Comparison of ENCODE assay signal across 9 cellular contexts in the genomic region with DNA sequence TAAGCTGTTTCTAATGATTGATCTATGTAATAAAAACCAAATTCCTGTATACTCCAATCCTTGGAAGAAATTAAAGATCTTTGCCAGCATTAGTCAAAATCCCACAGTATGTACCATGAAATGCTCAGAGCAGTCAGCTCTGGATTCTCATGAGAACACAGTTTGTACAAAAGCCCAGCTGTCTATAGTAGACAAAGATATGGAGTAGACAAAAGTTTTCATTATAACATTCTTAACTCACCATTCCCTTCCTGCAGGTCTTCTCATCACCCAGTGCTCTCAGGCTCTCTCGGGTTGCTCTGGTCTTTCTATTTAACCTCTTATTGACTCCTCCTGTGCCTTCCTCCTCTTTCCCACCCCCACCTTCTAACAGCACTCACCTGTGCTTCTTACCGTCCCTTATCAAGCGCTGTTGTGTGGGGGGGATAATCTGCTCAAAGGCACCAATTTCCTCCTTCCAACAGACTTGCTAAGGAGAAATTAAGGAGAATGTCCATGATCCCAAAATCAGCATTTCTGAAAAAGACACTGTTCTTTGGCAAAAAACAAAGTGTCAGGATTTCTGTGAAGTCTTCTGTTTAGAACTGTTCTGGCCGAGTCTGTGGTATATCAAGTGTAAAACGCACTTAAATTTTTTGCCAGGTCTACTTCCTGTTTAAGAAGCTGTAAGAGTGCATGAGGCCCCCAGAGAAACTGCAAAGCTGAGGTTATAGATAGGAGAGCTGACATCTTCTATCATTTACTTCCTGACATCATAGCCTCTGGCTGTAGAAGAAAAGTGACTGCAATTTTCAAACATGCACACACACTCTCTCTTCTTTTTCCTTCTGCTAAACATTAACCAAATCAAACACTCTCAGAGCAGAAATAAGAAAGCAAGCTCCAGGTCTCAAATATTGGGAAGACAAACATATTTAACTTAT.
DNase-seq lines count a peak whose midpoint lies in the region; ATAC-seq lines count a peak whose summit lies in the region.
"Had no signal": no experiment of that assay in that cellular context is flagged by ENCODE, and none has a peak within 500 bp of the region (broad histone marks: within the 10 kb centered on the region; RNA-seq: fewer than 3 reads in every experiment).

No MANE protein-coding gene starts in this region.

- peaks cover 6 to 9% of the 10 kb centered on the region in 2 donors for H3K36me3 Mint-ChIP-seq in activated naive CD4-positive, alpha-beta T cell treated with anti-CD3 and anti-CD28 coated beads, Interleukin-2, amount 50 U/mL, for 72 hours
- H3K36me3 Mint-ChIP-seq in activated CD8-positive, alpha-beta T cell treated with anti-CD3 and anti-CD28 coated beads, Interleukin-2, amount 10 ng/mL, durations not matched to agents 7 days and 5 days (ENCODE audit: low read depth), result no peaks in the 10 kb centered on the region

- ATAC-seq in activated naive CD4-positive, alpha-beta T cell treated with anti-CD3 and anti-CD28 coated beads, Interleukin-2, amount 50 U/mL, for 72 hours, result peak; percentile 32 to 53
- peak; percentile 85 for ATAC-seq in HG03025 (IDR thresholded peaks at IDR 0.05; ENCODE audit: low FRiP score, unreplicated experiment)
- peak; percentile 78 for ATAC-seq in activated CD8-positive, alpha-beta T cell treated with anti-CD3 and anti-CD28 coated beads, Interleukin-2, amount 10 ng/mL, durations not matched to agents 7 days and 5 days

- H3K27ac Mint-ChIP-seq in activated naive CD4-positive, alpha-beta T cell treated with anti-CD3 and anti-CD28 coated beads, Interleukin-2, amount 50 U/mL, for 72 hours, result peak overlapping the region; percentile 30 to 61
- peak overlapping the region; percentile 50 for H3K27ac Mint-ChIP-seq in activated CD8-positive, alpha-beta T cell treated with anti-CD3 and anti-CD28 coated beads, Interleukin-2, amount 10 ng/mL, durations not matched to agents 7 days and 5 days

- no peak for DNase-seq in activated naive CD4-positive, alpha-beta T cell treated with anti-CD3 and anti-CD28 coated beads, Interleukin-2, amount 50 U/mL, for 72 hours (ENCODE audit: low spot score in 2 of 2)
- no peak for DNase-seq in activated naive CD4-positive, alpha-beta T cell treated with anti-CD3 and anti-CD28 coated beads, Interleukin-2, amount 50 U/mL, for 16 hours
- DNase-seq in activated CD8-positive, alpha-beta T cell treated with anti-CD3 and anti-CD28 coated beads, Interleukin-2, amount 10 ng/mL, durations not matched to agents 7 days and 5 days, result peak; percentile 40
- no peak for DNase-seq in SHP77 treated with DMSO at 0.1 percent for 48 hours (lab: John Stamatoyannopoulos, UW)
- DNase-seq in NCI-H526 treated with DMSO at 0.1 percent for 48 hours (lab: John Stamatoyannopoulos, UW), result no peak
- no peak for DNase-seq in nucleus accumbens (lab: John Stamatoyannopoulos, UW)
- no peak for DNase-seq in putamen (ENCODE audit: low spot score)
- DNase-seq: NCI-H187 had no signal

- H3K9me3 Mint-ChIP-seq in activated naive CD4-positive, alpha-beta T cell treated with anti-CD3 and anti-CD28 coated beads, Interleukin-2, amount 50 U/mL, for 72 hours, result peaks cover 6 to 12% of the 10 kb centered on the region in 2 donors
- no peaks in the 10 kb centered on the region for H3K9me3 Mint-ChIP-seq in activated CD8-positive, alpha-beta T cell treated with anti-CD3 and anti-CD28 coated beads, Interleukin-2, amount 10 ng/mL, durations not matched to agents 7 days and 5 days (ENCODE audit: insufficient read depth)

- CTCF ChIA-PET in activated CD8-positive, alpha-beta T cell treated with anti-CD3 and anti-CD28 coated beads, Interleukin-2, amount 10 ng/mL, durations not matched to agents 7 days and 5 days (lab: Charles Lee), result interaction anchor here (1.0 kb wide), 1 partner anchor 8 kb away, joined by 3 read pairs; no protein-coding TSS in a partner anchor

- no peaks in the 10 kb centered on the region for H3K27me3 Mint-ChIP-seq in activated CD8-positive, alpha-beta T cell treated with anti-CD3 and anti-CD28 coated beads, Interleukin-2, amount 10 ng/mL, durations not matched to agents 7 days and 5 days (ENCODE audit: low read depth)

- POLR2A ChIA-PET in activated CD8-positive, alpha-beta T cell treated with anti-CD3 and anti-CD28 coated beads, Interleukin-2, amount 10 ng/mL, durations not matched to agents 7 days and 5 days (lab: Charles Lee), result interaction anchor here (1.2 kb wide), 1 partner anchor 230 kb away, joined by 3 read pairs; a partner anchor contains a TSS

- peak overlapping the region; percentile 17 for H3K4me3 Mint-ChIP-seq in activated CD8-positive, alpha-beta T cell treated with anti-CD3 and anti-CD28 coated beads, Interleukin-2, amount 10 ng/mL, durations not matched to agents 7 days and 5 days

- H3K4me1 Mint-ChIP-seq in activated CD8-positive, alpha-beta T cell treated with anti-CD3 and anti-CD28 coated beads, Interleukin-2, amount 10 ng/mL, durations not matched to agents 7 days and 5 days (ENCODE audit: low read depth), result peaks cover 13% of the 10 kb centered on the region
